In the genomic region with DNA sequence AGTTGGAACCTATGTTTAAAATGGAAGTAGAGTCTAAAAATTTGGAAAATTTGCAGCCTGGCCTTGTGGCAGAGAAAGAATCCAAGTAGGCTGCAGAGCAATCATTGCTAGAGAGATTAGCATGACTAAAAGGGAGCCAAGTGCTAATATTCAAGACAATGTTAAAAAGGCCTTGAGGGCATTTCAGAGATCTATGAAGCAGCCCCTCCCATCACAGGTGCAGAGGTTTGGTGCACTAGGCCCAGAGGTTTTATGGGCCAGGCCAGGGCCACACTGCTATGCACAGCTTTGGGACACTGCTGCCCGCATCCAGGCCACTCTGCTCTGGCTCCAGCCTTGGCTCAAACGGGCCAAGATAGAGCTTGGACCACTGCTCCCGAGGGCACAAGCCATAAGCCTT, we compare ENCODE assay signal across 24 cellular contexts. TPM values are rescaled to one million over a fixed set of nuclear protein-coding genes. Genes with fewer than 3 reads are reported as not detected.
DNase-seq lines count a peak whose midpoint lies in the region; ATAC-seq, FAIRE-seq and TF ChIP-seq lines count a peak whose summit lies in the region.
"Had no signal": no experiment of that assay in that cellular context is flagged by ENCODE, and none has a peak within 500 bp of the region (broad histone marks: within the 10 kb centered on the region; RNA-seq: fewer than 3 reads in every experiment).

No MANE protein-coding gene starts in this region.

- H3K4me1 ChIP-seq in A549: peaks cover 28% of the 10 kb centered on the region
- H3K4me1 ChIP-seq in H9 (ENCODE audit: insufficient read depth, low read length): no peaks in the 10 kb centered on the region
- H3K4me1 ChIP-seq in RWPE2 (ENCODE audit: insufficient read depth, poor library complexity, severe bottlenecking): peaks cover 54% of the 10 kb centered on the region
- H3K4me1 ChIP-seq in iPS-15b (ENCODE audit: control insufficient read depth, insufficient read depth, low read length): peaks cover 2% of the 10 kb centered on the region
- no peaks in the 10 kb centered on the region for H3K4me1 ChIP-seq in aorta (ENCODE audit: control insufficient read depth in 1 of 2, insufficient read depth in 2 of 2, low read length in 2 of 2)

- H3K27ac ChIP-seq in A549 (peak overlapping the region; percentile 1 to 41; a peak in 4 of 6 replicates), H9 (ENCODE audit: insufficient read length, low read depth, low read length) (no peak overlapping the region), RWPE2 (ENCODE audit: poor library complexity, severe bottlenecking) (peak overlapping the region; percentile 99), aorta (ENCODE audit: low read depth in 1 of 2, low read length in 2 of 2) (no peak overlapping the region)
- H3K27ac ChIP-seq: HL-60 had no signal

- TF ChIP-seq POLR2A in A549 (IDR thresholded peaks at IDR 0.05; ENCODE audit: low read length): no peak

- no peak overlapping the region for H3K4me3 ChIP-seq in A549
- H3K4me3 ChIP-seq in RWPE2 (ENCODE audit: severe bottlenecking): no peak overlapping the region
- H3K4me3 ChIP-seq in iPS-15b (ENCODE audit: low read depth, low read length): peak overlapping the region; percentile 8
- no peak overlapping the region for H3K4me3 ChIP-seq in aorta (ENCODE audit: low read length in 2 of 2)
- H3K4me3 ChIP-seq: BLaER1 treated with 17β-estradiol and CSF1 and Interleukin-3, amounts not matched to agents 10 nM and 100 nM had no signal

- no peak for TF ChIP-seq RAD21 in A549 (conservative IDR thresholded peaks at IDR 0.05 in 1 of 2, IDR thresholded peaks at IDR 0.05 in 1 of 2)

- intact Hi-C loops in aorta (cut with DNase I): no loop called here

- CTCF ChIA-PET in A549 (lab: Yijun Ruan, JAX): no interaction called here

- H3K4ac ChIP-seq in H9 (ENCODE audit: low read depth, low read length): no peak overlapping the region

- no peak for TF ChIP-seq CTCF in A549 (IDR thresholded peaks at IDR 0.05)
- TF ChIP-seq CTCF in H9 (conservative IDR thresholded peaks at IDR 0.05): no peak
- TF ChIP-seq CTCF in RWPE2 (IDR thresholded peaks at IDR 0.05; ENCODE audit: poor library complexity, severe bottlenecking): no peak

- H3K9ac ChIP-seq in H9 (ENCODE audit: extremely low read depth, insufficient read length, low read length) (no peak overlapping the region), iPS-15b (ENCODE audit: low read depth, low read length) (no peak overlapping the region)
- H3K9ac ChIP-seq: BLaER1 treated with 17β-estradiol and CSF1 and Interleukin-3, amounts not matched to agents 10 nM and 100 nM had no signal

- H4K20me1 ChIP-seq in H9 (ENCODE audit: control insufficient read depth, insufficient read depth, insufficient read length): no peaks in the 10 kb centered on the region
- H4K20me1 ChIP-seq: BLaER1 treated with 17β-estradiol and CSF1 and Interleukin-3, amounts not matched to agents 10 nM and 100 nM had no signal

- no peak overlapping the region for H3K4me3 Mint-ChIP-seq in H9
- H3K4me3 Mint-ChIP-seq: B cell; CD8-positive, alpha-beta T cell; HFFc6; IgD-negative memory B cell had no signal

- H3K23me2 ChIP-seq in H9 (ENCODE audit: insufficient read length, low read depth, low read length, poor library complexity, severe bottlenecking): no peaks in the 10 kb centered on the region

- H3K27ac Mint-ChIP-seq in H9: peak overlapping the region in 2 of 3 experiments; percentile 6 to 38; a peak in 1 of 7 replicates
- H3K27ac Mint-ChIP-seq: B cell; CD8-positive, alpha-beta T cell; HFFc6 had no signal

- no peak overlapping the region for H3K23ac ChIP-seq in H9 (ENCODE audit: insufficient read length, low read depth, low read length)

- H4K5ac ChIP-seq in H9 (ENCODE audit: insufficient read length, low read depth, low read length): no peak overlapping the region

- no peaks in the 10 kb centered on the region for H3K27me3 ChIP-seq in H9 (ENCODE audit: insufficient read depth, low read length)
- H3K27me3 ChIP-seq in RWPE2 (ENCODE audit: insufficient read depth, poor library complexity, severe bottlenecking): no peaks in the 10 kb centered on the region
- peaks cover 4% of the 10 kb centered on the region for H3K27me3 ChIP-seq in iPS-15b (ENCODE audit: control insufficient read depth, insufficient read depth, low read length)
- H3K27me3 ChIP-seq in aorta (ENCODE audit: control insufficient read depth in 1 of 2, insufficient read depth in 2 of 2, low read length in 1 of 2): no peaks in the 10 kb centered on the region
- H3K27me3 ChIP-seq: BLaER1 treated with 17β-estradiol and CSF1 and Interleukin-3, amounts not matched to agents 10 nM and 100 nM had no signal

- H2AK5ac ChIP-seq in H9 (ENCODE audit: insufficient read length, low read length): no peak overlapping the region

- no peak overlapping the region for H4K91ac ChIP-seq in H9 (ENCODE audit: insufficient read length, low read depth, low read length)

- H3K9me3 Mint-ChIP-seq in H9: peaks cover 4 to 6% of the 10 kb centered on the region in 2 experiments; a peak in 4 of 5 replicates
- H3K9me3 Mint-ChIP-seq: CD8-positive, alpha-beta T cell; IgD-negative memory B cell had no signal

- no peak overlapping the region for H3K18ac ChIP-seq in H9 (ENCODE audit: insufficient read length, low read depth, low read length)

- no peak overlapping the region; the same call in 1 of the 2 replicates for H3K14ac ChIP-seq in H9 (ENCODE audit: insufficient read depth, low read length)

- no peaks in the 10 kb centered on the region for H3K79me1 ChIP-seq in H9 (ENCODE audit: insufficient read depth, low read depth, low read length, poor library complexity, severe bottlenecking)

- POLR2A ChIA-PET in A549 (lab: Yijun Ruan, JAX): no interaction called here

- H2BK12ac ChIP-seq in H9 (ENCODE audit: insufficient read length, low read depth, low read length): no peak overlapping the region

- no peak overlapping the region for H2BK15ac ChIP-seq in H9 (ENCODE audit: low read depth, low read length)

- no peak for FAIRE-seq in A549 (lab: Jason Lieb, UNC)
- FAIRE-seq: G401.6, GM12891, GM18507 had no signal

- H2BK120ac ChIP-seq in H9 (ENCODE audit: low read depth, low read length, poor library complexity, severe bottlenecking): no peak overlapping the region

- H3K36me3 ChIP-seq in RWPE2 (ENCODE audit: low read depth): no peaks in the 10 kb centered on the region
- H3K36me3 ChIP-seq in iPS-15b (ENCODE audit: control insufficient read depth, insufficient read depth, low read length): no peaks in the 10 kb centered on the region
- no peaks in the 10 kb centered on the region for H3K36me3 ChIP-seq in aorta (ENCODE audit: control insufficient read depth in 1 of 2, insufficient read depth in 2 of 2, low read length in 1 of 2)

- no peak overlapping the region for H3K56ac ChIP-seq in H9 (ENCODE audit: insufficient read length, low read depth, low read length)

- no peak overlapping the region for H2BK20ac ChIP-seq in H9 (ENCODE audit: low read depth, low read length, poor library complexity, severe bottlenecking)

- H3K4me2 ChIP-seq in A549 (no peak overlapping the region), H9 (ENCODE audit: insufficient read depth, insufficient read length, low read length) (no peak overlapping the region)
- H3K4me2 ChIP-seq: BLaER1 treated with 17β-estradiol and CSF1 and Interleukin-3, amounts not matched to agents 10 nM and 100 nM had no signal

- peaks cover 1 to 5% (median 3%) of the 10 kb centered on the region in 3 experiments; a peak in 4 of 7 replicates for H3K36me3 Mint-ChIP-seq in H9 (ENCODE audit: insufficient read depth in 1 of 3, low read depth in 3 of 3)
- H3K36me3 Mint-ChIP-seq: CD8-positive, alpha-beta T cell had no signal

- ATAC-seq in A549: no peak
- ATAC-seq in RWPE2 (ENCODE audit: low read depth): no peak
- ATAC-seq in aorta (ENCODE audit: low FRiP score): no peak
- no peak for ATAC-seq in GM21786 (IDR thresholded peaks at IDR 0.05; ENCODE audit: unreplicated experiment)
- ATAC-seq: CD8-positive, alpha-beta T cell; HCT116 had no signal

- 87% methylated on average over 3 of the region's 3 CpGs for WGBS in A549 (ENCODE audit: missing lambda C conversion rate)
- WGBS in H9 (ENCODE audit: extremely low coverage, insufficient read length, low lambda C conversion rate): no CpG with 5 or more reads among the region's 3 CpGs
- 89 to 95% methylated on average over 3 of the region's 3 CpGs for WGBS in aorta, 2 donors

- no peak for TF ChIP-seq EP300 in A549 (IDR thresholded peaks at IDR 0.05)

- H3K79me2 ChIP-seq in H9 (ENCODE audit: insufficient read depth, low read length): no peaks in the 10 kb centered on the region

- DNase-seq in A549 (ENCODE audit: low read depth in 1 of 2, low spot score in 1 of 2) (no peak), H9 (peak; percentile 51), RWPE2 (ENCODE audit: low spot score) (no peak), DMS79 treated with DMSO at 0.1 percent for 48 hours (lab: John Stamatoyannopoulos, UW) (no peak), aorta (no peak), hypothalamus (lab: John Stamatoyannopoulos, UW) (no peak)
- DNase-seq: 8988T; Calu3; CD8-positive, alpha-beta T cell; DND-41; EL; HFFc6; KBM-7 had no signal

- no peak overlapping the region for H2AFZ ChIP-seq in H9 (ENCODE audit: low read length)

- H3K4me1 Mint-ChIP-seq in H9: peaks cover 30 to 52% of the 10 kb centered on the region in 2 experiments

- H4K8ac ChIP-seq in H9 (replicated peaks; ENCODE audit: insufficient read length, low read depth, low read length): no peak overlapping the region

- no peak overlapping the region for H3T11ph ChIP-seq in H9 (ENCODE audit: low read length)

- H2BK5ac ChIP-seq in H9 (ENCODE audit: insufficient read length, low read length): no peak overlapping the region

- no peaks in the 10 kb centered on the region for H3K27me3 Mint-ChIP-seq in H9 (ENCODE audit: low read depth)
- H3K27me3 Mint-ChIP-seq: B cell, IgD-negative memory B cell had no signal

- H3K9me3 ChIP-seq in A549: peaks cover 10% of the 10 kb centered on the region; the same call in 1 of the 3 replicates
- no peaks in the 10 kb centered on the region for H3K9me3 ChIP-seq in H9 (ENCODE audit: control insufficient read depth, low read depth, low read length)
- no peaks in the 10 kb centered on the region for H3K9me3 ChIP-seq in RWPE2 (ENCODE audit: severe bottlenecking)
- H3K9me3 ChIP-seq in iPS-15b (ENCODE audit: control insufficient read depth, insufficient read depth, low read length): no peaks in the 10 kb centered on the region
- no peaks in the 10 kb centered on the region for H3K9me3 ChIP-seq in aorta (ENCODE audit: control insufficient read depth, low read length)

RNA-seq across cellular contexts. Expression of a gene that starts 6.7 kb away (rescaled TPM):
- polyA plus RNA-seq in A549 (2011; rRNA removed) (0.25 and 0.95 TPM in 2 replicates), A549 (2017; fragmentation: RNase III; extraction: RNeasy Plus Mini Kit Qiagen cat#74134 plus additional on column Dnase treatment) (0.10 to 0.11 TPM in 2 of 3 replicates, not detected in the other), aorta (not detected)
- polyA plus RNA-seq in A549 (2012; cell fraction: cytosol; rRNA removed): 0.10 and 0.12 TPM in 2 replicates
- polyA plus RNA-seq in A549 (2012; cell fraction: nucleus; rRNA removed): 0.06 and 0.22 TPM in 2 replicates
- polyA minus RNA-seq in A549 (2011; rRNA and poly(A)+ RNA removed): 0.50 TPM in 1 of 2 replicates, not detected in the other
- total RNA-seq in H9 (2021) (0.35 and 0.39 TPM in 2 replicates), aorta (under 1 TPM in 1 of 2 donors, not detected in 1; 0.19 TPM)
- total RNA-seq: B cell; CD8-positive, alpha-beta T cell had no signal
- polyA plus RNA-seq: IgD-negative memory B cell had no signal

RNA-seq across cellular contexts. Expression of a gene that starts 26.6 kb away (rescaled TPM):
- polyA plus RNA-seq in A549 (2011; rRNA removed) (11.3 and 14.0 TPM in 2 replicates), A549 (2017; fragmentation: RNase III; extraction: RNeasy Plus Mini Kit Qiagen cat#74134 plus additional on column Dnase treatment) (14.0 to 17.1 TPM (median 15.9 TPM) in 3 replicates), aorta (under 1 TPM; under 0.01 to 0.08 TPM)
- 4.3 and 4.4 TPM in 2 replicates for polyA plus RNA-seq in A549 (2012; cell fraction: cytosol; rRNA removed)
- 1.8 and 2.1 TPM in 2 replicates for polyA plus RNA-seq in A549 (2012; cell fraction: nucleus; rRNA removed)
- polyA minus RNA-seq in A549 (2011; rRNA and poly(A)+ RNA removed): 3.9 and 7.9 TPM in 2 replicates
- total RNA-seq in H9 (2021) (18.8 and 23.3 TPM in 2 replicates), aorta (under 1 TPM; 0.65 to 0.69 TPM)
- polyA plus RNA-seq: IgD-negative memory B cell had no signal

RNA-seq across cellular contexts. Expression of a gene that starts 45.6 kb away (rescaled TPM):
- 0.70 and 0.98 TPM in 2 replicates for polyA plus RNA-seq in A549 (2011; rRNA removed)
- polyA plus RNA-seq in A549 (2012; cell fraction: cytosol; rRNA removed): 0.38 and 0.41 TPM in 2 replicates
- 0.58 and 0.95 TPM in 2 replicates for polyA plus RNA-seq in A549 (2012; cell fraction: nucleus; rRNA removed)
- polyA plus RNA-seq in A549 (2017; fragmentation: RNase III; extraction: RNeasy Plus Mini Kit Qiagen cat#74134 plus additional on column Dnase treatment): 0.14 to 0.54 TPM (median 0.38 TPM) in 3 replicates
- 0.88 and 1.8 TPM in 2 replicates for polyA minus RNA-seq in A549 (2011; rRNA and poly(A)+ RNA removed)
- not detected in 2 replicates for total RNA-seq in H9 (2021)
- 1 to 10 TPM; 2.8 to 9.3 TPM for total RNA-seq in aorta
- 1 to 10 TPM; 1.2 to 1.9 TPM for polyA plus RNA-seq in aorta
- total RNA-seq: H4 had no signal
- polyA plus RNA-seq: IgD-negative memory B cell had no signal

Comparison
In these comparisons a context has a peak if more than half of its experiments do, and no peak if none do; other contexts are left out.
1. H3K27ac ChIP-seq: peak in A549 (2 of 2) and RWPE2 (single experiment); none in H9 (single experiment) and aorta (0 of 2).
2. RNA of a gene that starts 26.6 kb away (total RNA-seq): 18.8 to 23.3 TPM in H9; 0.65 to 0.69 TPM in aorta; every median in the first group is over 10 times any median in the second.